In genomic region chr10:100913470-100913865, GRCh38 we compare ENCODE assay signal across 8 cellular contexts. TPM values are rescaled to one million over a fixed set of nuclear protein-coding genes. Genes with fewer than 3 reads are reported as not detected.
A peak's percentile ranks its signal among the peaks of the same experiment; 100 is the strongest.
DNase-seq lines count a peak whose midpoint lies in the region; ATAC-seq and TF ChIP-seq lines count a peak whose summit lies in the region.

No MANE protein-coding gene starts in this region.

- H3K27me3 Mint-ChIP-seq in T-cell: no peaks in the 10 kb centered on the region

- POLR2A ChIA-PET in T-cell (lab: Charles Lee): interaction anchor here in 1 of 2 donors (0.6 kb wide), 1 partner anchor 41 kb away, joined by 9 read pairs; no protein-coding TSS in a partner anchor

- no peaks in the 10 kb centered on the region for H3K9me3 Mint-ChIP-seq in T-cell

- ATAC-seq in T-cell (replicated peaks in 1 of 4) (peak in 1 of 4 experiments; percentile 28), GM19328 (IDR thresholded peaks at IDR 0.05; ENCODE audit: unreplicated experiment) (no peak), left lobe of liver (no peak), HG02884 (IDR thresholded peaks at IDR 0.05; ENCODE audit: unreplicated experiment) (no peak)

- H3K4me3 Mint-ChIP-seq in T-cell: peak overlapping the region; percentile 99

- peak overlapping the region; percentile 99 for H3K4me3 ChIP-seq in GM12875 (ENCODE audit: low read depth, low read length)
- H3K4me3 ChIP-seq in fibroblast of the aortic adventitia (ENCODE audit: low read depth, low read length): peak overlapping the region; percentile 96
- peak overlapping the region; percentile 95 for H3K4me3 ChIP-seq in skeletal muscle cell (ENCODE audit: low read depth, low read length)

- H3K27ac Mint-ChIP-seq in T-cell: peak overlapping the region; percentile 95 to 98

- peaks cover 16% of the 10 kb centered on the region for H3K36me3 Mint-ChIP-seq in T-cell

- CTCF ChIA-PET in T-cell (lab: Charles Lee): interaction anchor here in 1 of 2 donors (1.3 kb wide), 1 partner anchor 350 kb away, joined by 3 read pairs; no protein-coding TSS in a partner anchor

- H3K4me1 Mint-ChIP-seq in T-cell: peaks cover 40 to 54% (median 46%) of the 10 kb centered on the region in 3 donors

- DNase-seq in T-cell (peak in 7 of 34 experiments; percentile 1 to 24 (median 8)), fibroblast of the aortic adventitia (ENCODE audit: low read depth) (no peak), skeletal muscle cell (ENCODE audit: low read depth) (no peak), left lobe of liver (ENCODE audit: low spot score) (no peak), NCI-H748 treated with DMSO at 0.1 percent for 48 hours (lab: John Stamatoyannopoulos, UW) (no peak)

- TF ChIP-seq CTCF in GM12875 (IDR thresholded peaks at IDR 0.05; ENCODE audit: borderline replicate concordance, insufficient read depth, low read depth, low read length): no peak
- TF ChIP-seq CTCF in fibroblast of the aortic adventitia (IDR thresholded peaks at IDR 0.05; ENCODE audit: insufficient read depth, low read length): no peak

RNA-seq across cellular contexts. Expression of gene SLF2, which starts 0.7 kb away (rescaled TPM):
- total RNA-seq in T-cell: 10 to 100 TPM; 20.0 to 43.0 (median 31.3) TPM
- 34.8 and 62.8 TPM in 2 replicates for total RNA-seq in fibroblast of the aortic adventitia (ENCODE audit: low replicate concordance)
- total RNA-seq in left lobe of liver: 7.7 TPM

RNA-seq across cellular contexts. Expression of gene SEMA4G, which starts 55.8 kb away (rescaled TPM):
- total RNA-seq in T-cell: 1 to 10 TPM; 1.1 to 2.8 (median 1.4) TPM
- 0.25 and 0.81 TPM in 2 replicates for total RNA-seq in fibroblast of the aortic adventitia (ENCODE audit: low replicate concordance)
- 80.4 TPM for total RNA-seq in left lobe of liver

Comparison
In these comparisons a context has a peak if more than half of its experiments do, and no peak if none do; other contexts are left out.
1. RNA of gene SEMA4G, which starts 55.8 kb away (total RNA-seq): 80.4 TPM in left lobe of liver (single experiment); 1.1 to 2.8 TPM in T-cell and 0.25 to 0.81 TPM in fibroblast of the aortic adventitia; every median in the first group is over 10 times any median in the second.
2. Peak in every context shown above with its lines, with median percentiles within 50 percentile points of each other: H3K4me3 ChIP-seq.